In genomic region chr3:112377418-112378071, GRCh38 we compare ENCODE assay signal across 17 cellular contexts. TPM values are rescaled to one million over a fixed set of nuclear protein-coding genes. Genes with fewer than 3 reads are reported as not detected.
DNase-seq lines count a peak whose midpoint lies in the region; ATAC-seq and TF ChIP-seq lines count a peak whose summit lies in the region.
"Had no signal": no experiment of that assay in that cellular context is flagged by ENCODE, and none has a peak within 500 bp of the region (broad histone marks: within the 10 kb centered on the region; RNA-seq: fewer than 3 reads in every experiment).

No MANE protein-coding gene starts in this region.

- H3K4me3 Mint-ChIP-seq in mesothelial cell of epicardium = no peak overlapping the region
- H3K4me3 Mint-ChIP-seq: activated CD4-positive, alpha-beta T cell treated with anti-CD3 and anti-CD28 coated beads, Interleukin-2, amount 10 ng/mL, durations not matched to agents 7 days and 5 days; activated T-helper 17 cell treated with anti-CD3 and anti-CD28 coated beads, Interleukin-2, amount 50 U/mL, for 72 hours; central memory CD8-positive, alpha-beta T cell; H9; neural crest cell had no signal

- no peak for TF ChIP-seq CTCF in A673 (conservative IDR thresholded peaks at IDR 0.05; ENCODE audit: low read depth, low read length)
- no peak for TF ChIP-seq CTCF in choroid plexus epithelial cell (conservative IDR thresholded peaks at IDR 0.05; ENCODE audit: low read depth, low read length)
- no peak for TF ChIP-seq CTCF in mesothelial cell of epicardium (IDR thresholded peaks at IDR 0.05; ENCODE audit: unreplicated experiment)

- peaks cover 38% of the 10 kb centered on the region for H3K4me1 Mint-ChIP-seq in mesothelial cell of epicardium

- no peak overlapping the region for H3K27ac ChIP-seq in A673 (ENCODE audit: low read depth, low read length, poor library complexity, severe bottlenecking)

- CTCF ChIA-PET in A673 (lab: Charles Lee) = no interaction called here

- POLR2A ChIA-PET in A673 (lab: Charles Lee; ENCODE audit: low non-redundant PET) = no interaction called here

- BruUV-seq in A673 (replicated peaks; lab: Mats Ljungman, UMichigan) = no TSS peak

- peaks cover 16% of the 10 kb centered on the region for H3K4me1 ChIP-seq in A673 (ENCODE audit: insufficient read depth, low read length, poor library complexity, severe bottlenecking)

- intact Hi-C loops in A673 (cut with micrococcal nuclease; ENCODE audit: unreplicated experiment) = no loop called here

- H3K9me3 Mint-ChIP-seq in mesothelial cell of epicardium = peaks cover 5% of the 10 kb centered on the region
- H3K9me3 Mint-ChIP-seq: central memory CD8-positive, alpha-beta T cell; H9 had no signal

- peak overlapping the region; percentile 95 for H3K27ac Mint-ChIP-seq in mesothelial cell of epicardium
- H3K27ac Mint-ChIP-seq: activated CD4-positive, alpha-beta T cell treated with anti-CD3 and anti-CD28 coated beads, Interleukin-2, amount 10 ng/mL, durations not matched to agents 7 days and 5 days; activated T-helper 17 cell treated with anti-CD3 and anti-CD28 coated beads, Interleukin-2, amount 50 U/mL, for 72 hours had no signal

- H3K4me3 ChIP-seq in A673 (ENCODE audit: low read depth, low read length, poor library complexity, severe bottlenecking) (no peak overlapping the region), choroid plexus epithelial cell (ENCODE audit: low read depth, low read length) (no peak overlapping the region)

- ATAC-seq in GM18907 (IDR thresholded peaks at IDR 0.05; ENCODE audit: unreplicated experiment) = no peak
- ATAC-seq: activated T-helper 17 cell treated with anti-CD3 and anti-CD28 coated beads, Interleukin-2, amount 50 U/mL, for 72 hours had no signal

- DNase-seq in A673 (ENCODE audit: low spot score) (peak; percentile 60), LHCN-M2 (ENCODE audit: low read depth) (peak; percentile 52), choroid plexus epithelial cell (ENCODE audit: low read depth) (peak; percentile 80), mesothelial cell of epicardium (ENCODE audit: low spot score in 2 of 2, unreplicated experiment in 2 of 2) (no peak), NCI-H146 treated with DMSO at 0.1 percent for 48 hours (lab: John Stamatoyannopoulos, UW; ENCODE audit: unreplicated experiment) (no peak), Ammon's horn (ENCODE audit: low spot score) (no peak), C1 segment of cervical spinal cord (lab: John Stamatoyannopoulos, UW) (no peak)
- DNase-seq: activated CD4-positive, alpha-beta T cell treated with anti-CD3 and anti-CD28 coated beads, Interleukin-2, amount 10 ng/mL, durations not matched to agents 7 days and 5 days; DMS79; H9; islet precursor cell; NCI-H2029; SW 1271 had no signal

- no peaks in the 10 kb centered on the region for H3K27me3 ChIP-seq in A673 (replicated peaks; ENCODE audit: insufficient read depth, low read depth, low read length, poor library complexity)

- H3K36me3 Mint-ChIP-seq in mesothelial cell of epicardium = no peaks in the 10 kb centered on the region

- no peaks in the 10 kb centered on the region for H3K27me3 Mint-ChIP-seq in mesothelial cell of epicardium (ENCODE audit: low read depth)
- H3K27me3 Mint-ChIP-seq: activated CD4-positive, alpha-beta T cell treated with anti-CD3 and anti-CD28 coated beads, Interleukin-2, amount 10 ng/mL, durations not matched to agents 7 days and 5 days; activated T-helper 17 cell treated with anti-CD3 and anti-CD28 coated beads, Interleukin-2, amount 50 U/mL, for 72 hours; central memory CD8-positive, alpha-beta T cell had no signal

- no peaks in the 10 kb centered on the region for H3K36me3 ChIP-seq in A673 (ENCODE audit: insufficient read depth, low read length, poor library complexity, severe bottlenecking)

- no peaks in the 10 kb centered on the region for H3K9me3 ChIP-seq in A673 (ENCODE audit: low read depth, low read length, poor library complexity, severe bottlenecking)

RNA-seq across cellular contexts. Expression of gene CD200, which starts 44.6 kb away (rescaled TPM):
- not detected in 2 replicates for total RNA-seq in A673 (2021)
- total RNA-seq in LHCN-M2 (2014; rRNA removed) = 0.34 TPM in 1 of 2 replicates, not detected in the other
- 0.09 TPM for polyA plus RNA-seq in LHCN-M2 (2012)
- 25.7 to 26.6 TPM (median 25.9 TPM) in 3 replicates for total RNA-seq in mesothelial cell of epicardium

Comparison
In these comparisons a context has a peak if more than half of its experiments do, and no peak if none do; other contexts are left out.
1. DNase-seq: peak in A673 (single experiment), LHCN-M2 (single experiment) and choroid plexus epithelial cell (single experiment); none in mesothelial cell of epicardium (0 of 2), NCI-H146 treated with DMSO at 0.1 percent for 48 hours (single experiment), Ammon's horn (single experiment) and C1 segment of cervical spinal cord (0 of 14).
2. RNA of gene CD200, which starts 44.6 kb away (total RNA-seq): 25.7 to 26.6 TPM in mesothelial cell of epicardium; 0.34 TPM in LHCN-M2 and not detected in A673; every median in the first group is over 10 times any median in the second.